ENCODE assay signal across 23 cellular contexts in genomic region chr4:123284166-123284565, GRCh38.
A peak's percentile ranks its signal among the peaks of the same experiment; 100 is the strongest.
DNase-seq lines count a peak whose midpoint lies in the region; ATAC-seq and TF ChIP-seq lines count a peak whose summit lies in the region.
"Had no signal": no experiment of that assay in that cellular context is flagged by ENCODE, and none has a peak within 500 bp of the region (broad histone marks: within the 10 kb centered on the region; RNA-seq: fewer than 3 reads in every experiment).

No MANE protein-coding gene starts in this region.

- ATAC-seq in activated CD8-positive, alpha-beta T cell treated with anti-CD3 and anti-CD28 coated beads for 36 hours = no peak
- no peak for ATAC-seq in activated T-helper 17 cell treated with anti-CD3 and anti-CD28 coated beads, Interleukin-2, amount 50 U/mL, for 72 hours (replicated peaks)
- ATAC-seq: activated CD4-positive, CD25-positive, alpha-beta regulatory T cell treated with anti-CD3 and anti-CD28 coated beads, Interleukin-2, amount 50 U/mL, for 24 hours had no signal

- H3K36me3 Mint-ChIP-seq in activated CD8-positive, alpha-beta T cell treated with anti-CD3 and anti-CD28 coated beads for 36 hours (ENCODE audit: low read depth) = peaks cover 21% of the 10 kb centered on the region
- H3K36me3 Mint-ChIP-seq in activated T-helper 17 cell treated with anti-CD3 and anti-CD28 coated beads, Interleukin-2, amount 50 U/mL, for 72 hours (ENCODE audit: low read depth) = peaks cover 11% of the 10 kb centered on the region

- H3K27ac ChIP-seq in muscle layer of colon (ENCODE audit: low read depth, low read length) = peak overlapping the region; percentile 54
- H3K27ac ChIP-seq: cardiac muscle cell, vagina had no signal

- H3K36me3 ChIP-seq in muscle layer of colon (ENCODE audit: insufficient read depth, low read length) = no peaks in the 10 kb centered on the region
- H3K36me3 ChIP-seq: cardiac muscle cell, vagina had no signal

- DNase-seq in AG20443 (ENCODE audit: low spot score) (peak; percentile 21), NOMO-1 treated with dmso at 0.1 percent for 144 hours (lab: John Stamatoyannopoulos, UW; ENCODE audit: unreplicated experiment) (peak; percentile 2), cardiac fibroblast (ENCODE audit: low read depth in 2 of 2) (peak; percentile 11 to 14), NAMALWA (ENCODE audit: low spot score) (no peak), middle frontal gyrus (ENCODE audit: extremely low spot score, low spot score) (no peak)
- DNase-seq in activated CD8-positive, alpha-beta T cell treated with anti-CD3 and anti-CD28 coated beads for 36 hours = no peak
- DNase-seq: activated naive CD8-positive, alpha-beta T cell treated with anti-CD3 and anti-CD28 coated beads, Interleukin-2, amount 10 ng/mL, durations not matched to agents 7 days and 5 days; EL; hippocampal formation; kidney glomerular epithelial cell; MM.1S; NCI-H2029; NCI-H446 treated with DMSO at 0.1 percent for 48 hours; right cardiac atrium; SHP77 had no signal

- H3K27me3 ChIP-seq in muscle layer of colon (ENCODE audit: control insufficient read depth in 1 of 2, insufficient read depth in 2 of 2, low read length in 2 of 2) = no peaks in the 10 kb centered on the region
- H3K27me3 ChIP-seq: cardiac muscle cell, vagina had no signal

- H3K9ac ChIP-seq in muscle layer of colon (ENCODE audit: low read length) = no peak overlapping the region

- H3K4me3 ChIP-seq in cardiac fibroblast (replicated peaks in 1 of 2; ENCODE audit: low read depth in 2 of 2, low read length in 2 of 2) (no peak overlapping the region), muscle layer of colon (ENCODE audit: low read depth in 1 of 2, low read length in 2 of 2) (no peak overlapping the region)
- H3K4me3 ChIP-seq: cardiac muscle cell, vagina had no signal

- no peak overlapping the region for H3K4me3 Mint-ChIP-seq in activated CD8-positive, alpha-beta T cell treated with anti-CD3 and anti-CD28 coated beads for 36 hours
- H3K4me3 Mint-ChIP-seq in activated T-helper 17 cell treated with anti-CD3 and anti-CD28 coated beads, Interleukin-2, amount 50 U/mL, for 72 hours = no peak overlapping the region
- H3K4me3 Mint-ChIP-seq: activated naive CD8-positive, alpha-beta T cell treated with anti-CD3 and anti-CD28 coated beads, Interleukin-2, amount 10 ng/mL, durations not matched to agents 7 days and 5 days; activated T-helper 1 cell treated with anti-CD3 and anti-CD28 coated beads, Interleukin-12 subunit alpha, Interleukin-12 subunit beta, Interleukin-2, Interleukin-4 antibody, amounts not matched to agents 30 ng/mL and 10 ng/mL and 1 ng/mL, durations not matched to agents 14 hours and 24 hours and 36 hours; stimulated activated naive CD8-positive, alpha-beta T cell treated with anti-CD3 and anti-CD28 coated beads, Interleukin-15, Interleukin-2, amounts not matched to agents 100 ng/mL and 50 ng/mL, for 24 hours; T-helper 1 cell treated with Interleukin-12 subunit alpha and Interleukin-12 subunit beta and Interleukin-4 antibody, amounts not matched to agents 30 μg/mL and 1 μg/mL, for 36 hours had no signal

- no peaks in the 10 kb centered on the region for H3K4me1 Mint-ChIP-seq in activated CD8-positive, alpha-beta T cell treated with anti-CD3 and anti-CD28 coated beads for 36 hours (ENCODE audit: low read depth)
- H3K4me1 Mint-ChIP-seq in activated T-helper 17 cell treated with anti-CD3 and anti-CD28 coated beads, Interleukin-2, amount 50 U/mL, for 72 hours = no peaks in the 10 kb centered on the region

- no peak overlapping the region for H3K27ac Mint-ChIP-seq in activated CD8-positive, alpha-beta T cell treated with anti-CD3 and anti-CD28 coated beads for 36 hours
- H3K27ac Mint-ChIP-seq in activated T-helper 17 cell treated with anti-CD3 and anti-CD28 coated beads, Interleukin-2, amount 50 U/mL, for 72 hours = no peak overlapping the region
- H3K27ac Mint-ChIP-seq: activated naive CD8-positive, alpha-beta T cell treated with anti-CD3 and anti-CD28 coated beads, Interleukin-2, amount 10 ng/mL, durations not matched to agents 7 days and 5 days; activated T-helper 1 cell treated with anti-CD3 and anti-CD28 coated beads, Interleukin-12 subunit alpha, Interleukin-12 subunit beta, Interleukin-2, Interleukin-4 antibody, amounts not matched to agents 30 ng/mL and 10 ng/mL and 1 ng/mL, durations not matched to agents 14 hours and 24 hours and 36 hours; stimulated activated naive CD8-positive, alpha-beta T cell treated with anti-CD3 and anti-CD28 coated beads, Interleukin-15, Interleukin-2, amounts not matched to agents 100 ng/mL and 50 ng/mL, for 24 hours; T-helper 1 cell treated with Interleukin-12 subunit alpha and Interleukin-12 subunit beta and Interleukin-4 antibody, amounts not matched to agents 30 μg/mL and 1 μg/mL, for 36 hours had no signal

- POLR2A ChIA-PET in activated CD8-positive, alpha-beta T cell treated with anti-CD3 and anti-CD28 coated beads for 36 hours (lab: Charles Lee) = no interaction called here

- CTCF ChIA-PET in activated CD8-positive, alpha-beta T cell treated with anti-CD3 and anti-CD28 coated beads for 36 hours (lab: Charles Lee) = no interaction called here

- TF ChIP-seq CTCF in cardiac fibroblast (IDR thresholded peaks at IDR 0.05; ENCODE audit: low read depth, low read length) = no peak
- no peak for TF ChIP-seq CTCF in activated CD8-positive, alpha-beta T cell treated with anti-CD3 and anti-CD28 coated beads for 36 hours (IDR thresholded peaks at IDR 0.05)

- H3K27me3 Mint-ChIP-seq in activated CD8-positive, alpha-beta T cell treated with anti-CD3 and anti-CD28 coated beads for 36 hours = no peaks in the 10 kb centered on the region
- no peaks in the 10 kb centered on the region for H3K27me3 Mint-ChIP-seq in activated T-helper 17 cell treated with anti-CD3 and anti-CD28 coated beads, Interleukin-2, amount 50 U/mL, for 72 hours
- H3K27me3 Mint-ChIP-seq: activated naive CD8-positive, alpha-beta T cell treated with anti-CD3 and anti-CD28 coated beads, Interleukin-2, amount 10 ng/mL, durations not matched to agents 7 days and 5 days; stimulated activated naive CD8-positive, alpha-beta T cell treated with anti-CD3 and anti-CD28 coated beads, Interleukin-15, Interleukin-2, amounts not matched to agents 100 ng/mL and 50 ng/mL, for 24 hours had no signal

- H3K9me3 ChIP-seq in muscle layer of colon (ENCODE audit: low read length) = no peaks in the 10 kb centered on the region
- H3K9me3 ChIP-seq: vagina had no signal

- intact Hi-C loops in activated CD8-positive, alpha-beta T cell treated with anti-CD3 and anti-CD28 coated beads for 36 hours (cut with micrococcal nuclease) = no loop called here

- H3K9me3 Mint-ChIP-seq in activated CD8-positive, alpha-beta T cell treated with anti-CD3 and anti-CD28 coated beads for 36 hours = peaks cover 8% of the 10 kb centered on the region
- peaks cover 6% of the 10 kb centered on the region for H3K9me3 Mint-ChIP-seq in activated T-helper 17 cell treated with anti-CD3 and anti-CD28 coated beads, Interleukin-2, amount 50 U/mL, for 72 hours
- H3K9me3 Mint-ChIP-seq: activated T-helper 1 cell treated with anti-CD3 and anti-CD28 coated beads, Interleukin-12 subunit alpha, Interleukin-12 subunit beta, Interleukin-2, Interleukin-4 antibody, amounts not matched to agents 30 ng/mL and 10 ng/mL and 1 ng/mL, durations not matched to agents 14 hours and 24 hours and 36 hours had no signal

- peaks cover 27% of the 10 kb centered on the region for H3K4me1 ChIP-seq in muscle layer of colon (ENCODE audit: insufficient read depth, low read length)

Comparison
In these comparisons a context has a peak if more than half of its experiments do, and no peak if none do; other contexts are left out.
1. DNase-seq: peak in AG20443 (single experiment), NOMO-1 treated with dmso at 0.1 percent for 144 hours (single experiment) and cardiac fibroblast (2 of 2); none in NAMALWA (single experiment), activated CD8-positive, alpha-beta T cell treated with anti-CD3 and anti-CD28 coated beads for 36 hours (single experiment) and middle frontal gyrus (single experiment).